In genomic region chr17:36289965-36290612, GRCh38 we compare ENCODE assay signal across 18 cellular contexts. TPM values are rescaled to one million over a fixed set of nuclear protein-coding genes. Genes with fewer than 3 reads are reported as not detected.
"Had no signal": no experiment of that assay in that cellular context is flagged by ENCODE, and none has a peak within 500 bp of the region (broad histone marks: within the 10 kb centered on the region; RNA-seq: fewer than 3 reads in every experiment).

No MANE protein-coding gene starts in this region.

RNA-seq across cellular contexts. Expression of gene TBC1D3I, which starts 25.7 kb away (rescaled TPM):
- total RNA-seq: activated naive CD8-positive, alpha-beta T cell treated with anti-CD3 and anti-CD28 coated beads for 36 hours; ascending aorta; body of pancreas; bronchial epithelial cell; cardiac muscle cell; cerebellum had no signal
- polyA plus RNA-seq: cardiac muscle cell had no signal

RNA-seq across cellular contexts. Expression of gene TBC1D3G, which starts 33.6 kb away (rescaled TPM):
- total RNA-seq: activated naive CD4-positive, alpha-beta T cell treated with anti-CD3 and anti-CD28 coated beads for 36 hours; activated naive CD4-positive, alpha-beta T cell treated with anti-CD3 and anti-CD28 coated beads, Interleukin-2, amount 50 U/mL, for 72 hours; activated naive CD8-positive, alpha-beta T cell treated with anti-CD3 and anti-CD28 coated beads for 36 hours; activated naive CD8-positive, alpha-beta T cell treated with anti-CD3 and anti-CD28 coated beads, Interleukin-2, amount 10 ng/mL, durations not matched to agents 7 days and 5 days; activated T-cell treated with anti-CD3 and anti-CD28 coated beads, Interleukin-2, amount 50 U/mL, for 4 hours; activated T-helper 1 cell treated with anti-CD3 and anti-CD28 coated beads, Interleukin-12 subunit alpha, Interleukin-12 subunit beta, Interleukin-2, Interleukin-4 antibody, amounts not matched to agents 30 ng/mL and 10 ng/mL and 1 ng/mL, durations not matched to agents 14 hours and 24 hours and 36 hours; activated T-helper 17 cell treated with anti-CD3 and anti-CD28 coated beads, Interleukin-2, amount 50 U/mL, for 72 hours; activated T-helper 2 cell treated with anti-CD3 and anti-CD28 coated beads, Interferon-gamma antibody, Interleukin-2, Interleukin-4, amounts not matched to agents 10 μg/mL and 5 μg/mL and 100 μg/mL, durations not matched to agents 14 hours and 24 hours and 36 hours; adrenal gland; aorta; ascending aorta; astrocyte; body of pancreas; bronchial epithelial cell; cardiac septum; cerebellum; chondrocyte had no signal
